18 cellular contexts compared by ENCODE assay signal in genomic region chr17:80247561-80247960, GRCh38. TPM values are rescaled to one million over a fixed set of nuclear protein-coding genes. Genes with fewer than 3 reads are reported as not detected.
A peak's percentile ranks its signal among the peaks of the same experiment; 100 is the strongest.
DNase-seq lines count a peak whose midpoint lies in the region; ATAC-seq, FAIRE-seq and TF ChIP-seq lines count a peak whose summit lies in the region.
"Had no signal": no experiment of that assay in that cellular context is flagged by ENCODE, and none has a peak within 500 bp of the region (broad histone marks: within the 10 kb centered on the region; RNA-seq: fewer than 3 reads in every experiment).

No MANE protein-coding gene starts in this region.

- H3K27ac Mint-ChIP-seq in CD14-positive monocyte, result no peak overlapping the region

- H2AFZ ChIP-seq in SK-N-SH (ENCODE audit: low read depth) (no peak overlapping the region), H1 (ENCODE audit: low read length) (no peak overlapping the region)

- DNase-seq in SK-N-SH (peak; percentile 20), CD14-positive monocyte (ENCODE audit: low spot score) (peak; percentile 15), H1 (ENCODE audit: low read depth in 1 of 2, low spot score in 2 of 2) (no peak), spleen (peak; percentile 67), NCI-H2196 treated with DMSO at 0.1 percent for 48 hours (lab: John Stamatoyannopoulos, UW; ENCODE audit: unreplicated experiment) (no peak)
- DNase-seq in activated CD4-positive, alpha-beta T cell treated with anti-CD3 and anti-CD28 coated beads, Interleukin-2, amount 50 U/mL, for 4 hours, result no peak
- DNase-seq: AML-193; CD4-positive, alpha-beta memory T cell; DMS79 treated with DMSO at 0.1 percent for 48 hours; GF-D8; HCEC 1CT; IMR-90 had no signal

- H3K4ac ChIP-seq in H1 (replicated peaks; ENCODE audit: insufficient read length, low read depth, low read length), result no peak overlapping the region

- no peaks in the 10 kb centered on the region for H3K79me1 ChIP-seq in H1 (ENCODE audit: low read depth, low read length)

- H3K36me3 ChIP-seq in SK-N-SH (replicated peaks in 1 of 2; ENCODE audit: control insufficient read depth in 1 of 2, insufficient read depth in 2 of 2, low read length in 1 of 2) (peaks cover 5 to 12% of the 10 kb centered on the region in 2 experiments), H1 (ENCODE audit: control insufficient read depth in 2 of 4, insufficient read depth in 4 of 4, low read length in 3 of 4) (peaks cover 0 to 8% (median 3%) of the 10 kb centered on the region in 4 experiments; a peak in 3 of 8 replicates), spleen (peaks cover 2 to 89% (median 23%) of the 10 kb centered on the region in 6 donors)

- no peak overlapping the region for H3K9ac ChIP-seq in SK-N-SH
- no peak overlapping the region for H3K9ac ChIP-seq in H1 (replicated peaks in 1 of 4; ENCODE audit: extremely low read depth in 1 of 4, low read depth in 3 of 4, low read length in 3 of 4)

- no peaks in the 10 kb centered on the region for H3K4me1 ChIP-seq in SK-N-SH (ENCODE audit: control insufficient read depth in 1 of 2, insufficient read depth in 2 of 2, low read depth in 1 of 2, low read length in 1 of 2)
- H3K4me1 ChIP-seq in H1 (replicated peaks in 1 of 4; ENCODE audit: control insufficient read depth in 3 of 4, insufficient read depth in 4 of 4, low read length in 3 of 4), result 0 out of 7 replicates have a peak, but pooled peaks cover 0 to 1% (median 0%) of the 10 kb centered on the region in 4 experiments
- peaks cover 0 to 2% (median under 1%) of the 10 kb centered on the region in 6 donors for H3K4me1 ChIP-seq in spleen

- H2BK20ac ChIP-seq in H1 (ENCODE audit: low read length), result no peak overlapping the region

- H3K79me2 ChIP-seq in SK-N-SH (ENCODE audit: insufficient read depth), result no peaks in the 10 kb centered on the region
- no peaks in the 10 kb centered on the region for H3K79me2 ChIP-seq in H1 (ENCODE audit: control insufficient read depth in 1 of 2, insufficient read depth in 2 of 2, low read length in 2 of 2)

- no peak overlapping the region for H3K14ac ChIP-seq in H1 (ENCODE audit: insufficient read length)

- H2BK5ac ChIP-seq in H1 (ENCODE audit: low read depth, low read length), result peak overlapping the region; percentile 60; the same call in 1 of the 2 replicates

- H3K27me3 ChIP-seq in SK-N-SH (ENCODE audit: insufficient read depth), result no peaks in the 10 kb centered on the region
- no peaks in the 10 kb centered on the region for H3K27me3 ChIP-seq in H1 (replicated peaks in 1 of 4; ENCODE audit: control insufficient read depth in 3 of 4, extremely low read depth in 1 of 4, insufficient read depth in 3 of 4, low read length in 3 of 4)
- H3K27me3 ChIP-seq in spleen (replicated peaks in 1 of 7), result no peaks in the 10 kb centered on the region

- no peak overlapping the region for H4K5ac ChIP-seq in H1 (ENCODE audit: insufficient read length, low read depth, low read length)

- no peak overlapping the region for H3K4me3 ChIP-seq in SK-N-SH (ENCODE audit: low read depth in 2 of 2, low read length in 1 of 2)
- no peak overlapping the region for H3K4me3 ChIP-seq in H1 (ENCODE audit: extremely low read depth in 1 of 4, insufficient read depth in 2 of 4, low read depth in 3 of 4, low read length in 4 of 4)
- H3K4me3 ChIP-seq in spleen, result no peak overlapping the region
- H3K4me3 ChIP-seq: A549, K562 had no signal

- no peak overlapping the region for H2BK120ac ChIP-seq in H1 (replicated peaks; ENCODE audit: low read depth, low read length)

- H3K4me2 ChIP-seq in SK-N-SH, result no peak overlapping the region
- H3K4me2 ChIP-seq in H1 (ENCODE audit: insufficient read depth in 1 of 2, low read depth in 2 of 2, low read length in 2 of 2), result no peak overlapping the region
- H3K4me2 ChIP-seq: A549 had no signal

- ATAC-seq in SK-N-SH treated with all-trans-retinoic acid at 6 μM for 48 hours, result no peak
- ATAC-seq: A549, K562 had no signal

- no peak for FAIRE-seq in H1 (lab: Jason Lieb, UNC)
- FAIRE-seq: A549, K562 had no signal

- H3K23ac ChIP-seq in H1 (ENCODE audit: insufficient read length), result no peak overlapping the region

- no peaks in the 10 kb centered on the region for H3K9me2 ChIP-seq in SK-N-SH

- intact Hi-C loops in CD14-positive monocyte (cut with micrococcal nuclease) (no loop called here), spleen (cut with DNase I; ENCODE audit: low total_unique reads) (no loop called here)

- no peak overlapping the region for H2BK12ac ChIP-seq in H1 (ENCODE audit: low read depth, low read length)

- H3K4me1 Mint-ChIP-seq in CD14-positive monocyte, result no peaks in the 10 kb centered on the region

- H4K20me1 ChIP-seq in SK-N-SH (ENCODE audit: insufficient read depth) (no peaks in the 10 kb centered on the region), H1 (replicated peaks in 1 of 2; ENCODE audit: control insufficient read depth in 1 of 2, insufficient read depth in 2 of 2, low read length in 2 of 2) (peaks cover 0 to 1% of the 10 kb centered on the region in 2 experiments)

- no peak overlapping the region for H3K4me3 Mint-ChIP-seq in CD14-positive monocyte
- H3K4me3 Mint-ChIP-seq: CD4-positive, alpha-beta memory T cell had no signal

- H3K23me2 ChIP-seq in H1 (ENCODE audit: low read depth, low read length), result no peaks in the 10 kb centered on the region

- WGBS in SK-N-SH (ENCODE audit: low lambda C conversion rate), result 97% methylated on average over 17 of the region's 17 CpGs
- 95% methylated on average over 16 of the region's 17 CpGs; no CpG with 5 or more reads in 1 of the 2 experiments for WGBS in H1 (ENCODE audit: extremely low coverage in 1 of 2, insufficient coverage in 1 of 2, insufficient read length in 1 of 2, insufficient replicate concordance in 2 of 2, low coverage in 1 of 2, low lambda C conversion rate in 2 of 2, missing lambda C conversion rate in 1 of 2), 2 experiments
- 95 to 98% (median 96%) methylated on average over 10 to 17 of the region's 17 CpGs for WGBS in spleen, 5 donors

- H2AK5ac ChIP-seq in H1 (ENCODE audit: low read depth, low read length), result no peak overlapping the region

- H3K27me3 Mint-ChIP-seq in CD14-positive monocyte (ENCODE audit: low read depth in 3 of 3), result peaks cover 0 to 13% (median 8%) of the 10 kb centered on the region in 3 donors
- H3K27me3 Mint-ChIP-seq: CD4-positive, alpha-beta memory T cell had no signal

- H3K27ac ChIP-seq in SK-N-SH (ENCODE audit: low read depth in 2 of 2, low read length in 1 of 2) (no peak overlapping the region), H1 (ENCODE audit: low read depth, low read length) (no peak overlapping the region), spleen (no peak overlapping the region)
- H3K27ac ChIP-seq: 22Rv1, C4-2B, HL-60 had no signal

- no peak overlapping the region for H2BK15ac ChIP-seq in H1 (ENCODE audit: low read length)

- TF ChIP-seq EP300 in SK-N-SH (IDR thresholded peaks at IDR 0.05; ENCODE audit: borderline replicate concordance in 1 of 2, low read depth in 1 of 2, low read length in 1 of 2) (no peak), H1 (IDR thresholded peaks at IDR 0.05; ENCODE audit: borderline replicate concordance in 1 of 2, low read depth in 2 of 2, low read length in 2 of 2) (no peak)

- H3K56ac ChIP-seq in H1 (replicated peaks; ENCODE audit: insufficient read length, low read depth, low read length), result no peak overlapping the region

- peaks cover 0 to 2% (median 0%) of the 10 kb centered on the region in 7 donors for H3K9me3 Mint-ChIP-seq in CD14-positive monocyte
- H3K9me3 Mint-ChIP-seq: CD4-positive, alpha-beta memory T cell had no signal

- H3F3A ChIP-seq in SK-N-SH (replicated peaks; ENCODE audit: insufficient read depth), result peaks cover 3% of the 10 kb centered on the region

- no peak for TF ChIP-seq POLR2A in H1 (IDR thresholded peaks at IDR 0.05; ENCODE audit: control extremely low read depth in 1 of 2, low read depth in 2 of 2, low read length in 2 of 2)
- no peak for TF ChIP-seq POLR2A in spleen (IDR thresholded peaks at IDR 0.05)

- H4K91ac ChIP-seq in H1 (replicated peaks; ENCODE audit: insufficient read length, low read length), result no peak overlapping the region

- CTCF ChIA-PET in SK-N-SH (lab: Yijun Ruan, JAX), result interaction anchor here (1.5 kb wide), 1 partner anchor 165 kb away, joined by 4 read pairs; no protein-coding TSS in a partner anchor
- CTCF ChIA-PET in H1 (lab: Charles Lee; ENCODE audit: partially characterized antibody), result interaction anchor here (0.6 to 2.4 kb wide), 2 partner anchors 21 to 219 kb away, joined by 3 to 10 read pairs; no protein-coding TSS in a partner anchor

- H4K8ac ChIP-seq in H1 (ENCODE audit: extremely low read depth, insufficient read depth, low read length), result no peak overlapping the region; the same call in 1 of the 2 replicates

- H3K9me3 ChIP-seq in SK-N-SH (no peaks in the 10 kb centered on the region), H1 (ENCODE audit: insufficient read depth in 2 of 2, low read depth in 1 of 2, low read length in 1 of 2) (no peaks in the 10 kb centered on the region; a peak in 1 of 4 replicates), spleen (no peaks in the 10 kb centered on the region)
- H3K9me3 ChIP-seq: A549 had no signal

- no peak for TF ChIP-seq CTCF in SK-N-SH (IDR thresholded peaks at IDR 0.05)
- TF ChIP-seq CTCF in CD14-positive monocyte (IDR thresholded peaks at IDR 0.05), result no peak
- no peak for TF ChIP-seq CTCF in H1 (IDR thresholded peaks at IDR 0.05; ENCODE audit: control extremely low read depth in 1 of 3, insufficient read depth in 1 of 3, low read depth in 1 of 3, low read length in 3 of 3)
- no peak for TF ChIP-seq CTCF in spleen (IDR thresholded peaks at IDR 0.05 in 8 of 11, conservative IDR thresholded peaks at IDR 0.05 in 3 of 11)

- POLR2A ChIA-PET in SK-N-SH (lab: Yijun Ruan, JAX), result no interaction called here
- POLR2A ChIA-PET in H1 (lab: Charles Lee; ENCODE audit: partially characterized antibody), result no interaction called here

- H3K36me3 Mint-ChIP-seq in CD14-positive monocyte, result peaks cover 0 to 11% of the 10 kb centered on the region in 2 donors

- TF ChIP-seq RAD21 in SK-N-SH (IDR thresholded peaks at IDR 0.05; ENCODE audit: low read length) (no peak), H1 (IDR thresholded peaks at IDR 0.05 in 1 of 2, conservative IDR thresholded peaks at IDR 0.05 in 1 of 2; ENCODE audit: low read depth in 2 of 2, low read length in 2 of 2) (no peak)

- no peak overlapping the region for H3K18ac ChIP-seq in H1 (ENCODE audit: extremely low read depth, low read length)

RNA-seq across cellular contexts. Expression of gene RNF213, which starts 13.1 kb away (rescaled TPM):
- polyA plus RNA-seq in SK-N-SH (2012; rRNA removed) (53.5 and 57.5 TPM in 2 replicates), CD14-positive monocyte (10 to 100 TPM; 10.3 to 18.1 TPM), H1 (2011; rRNA removed) (30.4 and 33.8 TPM in 2 replicates), spleen (10 to 100 TPM; 36.7 to 78.7 (median 57.0) TPM)
- 28.1 and 37.8 TPM in 2 replicates for polyA plus RNA-seq in SK-N-SH (2012; cell fraction: cytosol; rRNA removed)
- polyA plus RNA-seq in SK-N-SH (2012; cell fraction: nucleus; rRNA removed), result 265 and 299 TPM in 2 replicates
- 62.1 and 62.8 TPM in 2 replicates for total RNA-seq in H1 (2021; fragmentation: NEBNext Ultra II Directional; extraction: Animal tissue kit (Norgen Biotek cat#: 25700))
- 29.3 TPM for polyA plus RNA-seq in H1 (2011; cell fraction: cytosol; rRNA removed)
- 278 TPM for polyA plus RNA-seq in H1 (2011; cell fraction: nucleus; rRNA removed)
- polyA plus RNA-seq in H1 (2012, experiment 1 of 2), result 41.4 to 55.4 TPM (median 46.9 TPM) in 4 replicates
- 4.1 TPM for polyA plus RNA-seq in H1 (2012, experiment 2 of 2)
- polyA plus RNA-seq in H1 (2013, experiment 1 of 2), result 26.5 TPM
- polyA plus RNA-seq in H1 (2013, experiment 2 of 2), result 21.3 TPM
- 118 and 169 TPM in 2 replicates for polyA minus RNA-seq in H1 (2011; rRNA and poly(A)+ RNA removed)
- 76.0 TPM for polyA minus RNA-seq in H1 (2011; cell fraction: cytosol; rRNA and poly(A)+ RNA removed)
- polyA minus RNA-seq in H1 (2011; cell fraction: nucleus; rRNA and poly(A)+ RNA removed), result 166 TPM
- 100 to 1,000 TPM; 303 to 481 (median 353) TPM for total RNA-seq in spleen

RNA-seq across cellular contexts. Expression of gene SLC26A11, which starts 27.3 kb away (rescaled TPM):
- polyA plus RNA-seq in SK-N-SH (2012; rRNA removed) (32.7 and 35.9 TPM in 2 replicates), CD14-positive monocyte (1 to 10 TPM; 1.8 to 2.6 TPM), H1 (2011; rRNA removed) (25.9 and 36.4 TPM in 2 replicates), spleen (10 to 100 TPM in 1 of 3 donors, 1 to 10 TPM in 2; 6.8 to 22.4 (median 8.2) TPM)
- 11.6 and 17.7 TPM in 2 replicates for polyA plus RNA-seq in SK-N-SH (2012; cell fraction: cytosol; rRNA removed)
- 102 and 109 TPM in 2 replicates for polyA plus RNA-seq in SK-N-SH (2012; cell fraction: nucleus; rRNA removed)
- 15.5 and 18.2 TPM in 2 replicates for total RNA-seq in H1 (2021; fragmentation: NEBNext Ultra II Directional; extraction: Animal tissue kit (Norgen Biotek cat#: 25700))
- polyA plus RNA-seq in H1 (2011; cell fraction: cytosol; rRNA removed), result 17.5 TPM
- polyA plus RNA-seq in H1 (2011; cell fraction: nucleus; rRNA removed), result 102 TPM
- polyA plus RNA-seq in H1 (2012, experiment 1 of 2), result 15.1 to 18.1 TPM (median 17.1 TPM) in 4 replicates
- 14.0 TPM for polyA plus RNA-seq in H1 (2012, experiment 2 of 2)
- polyA plus RNA-seq in H1 (2013, experiment 1 of 2), result 17.1 TPM
- polyA plus RNA-seq in H1 (2013, experiment 2 of 2), result 15.3 TPM
- 11.4 and 14.1 TPM in 2 replicates for polyA minus RNA-seq in H1 (2011; rRNA and poly(A)+ RNA removed)
- polyA minus RNA-seq in H1 (2011; cell fraction: cytosol; rRNA and poly(A)+ RNA removed), result 6.9 TPM
- polyA minus RNA-seq in H1 (2011; cell fraction: nucleus; rRNA and poly(A)+ RNA removed), result 34.6 TPM
- 10 to 100 TPM; 22.8 to 39.7 (median 33.9) TPM for total RNA-seq in spleen

RNA-seq across cellular contexts. Expression of gene SGSH, which starts 27.4 kb away (rescaled TPM):
- polyA plus RNA-seq in SK-N-SH (2012; rRNA removed) (96.5 and 161 TPM in 2 replicates), CD14-positive monocyte (10 to 100 TPM; 21.1 to 31.3 TPM), H1 (2011; rRNA removed) (18.0 and 39.2 TPM in 2 replicates), spleen (10 to 100 TPM; 23.6 to 63.4 (median 51.9) TPM)
- 86.9 and 93.2 TPM in 2 replicates for polyA plus RNA-seq in SK-N-SH (2012; cell fraction: cytosol; rRNA removed)
- 459 and 571 TPM in 2 replicates for polyA plus RNA-seq in SK-N-SH (2012; cell fraction: nucleus; rRNA removed)
- 15.6 and 19.6 TPM in 2 replicates for total RNA-seq in H1 (2021; fragmentation: NEBNext Ultra II Directional; extraction: Animal tissue kit (Norgen Biotek cat#: 25700))
- polyA plus RNA-seq in H1 (2011; cell fraction: cytosol; rRNA removed), result 15.0 TPM
- polyA plus RNA-seq in H1 (2011; cell fraction: nucleus; rRNA removed), result 67.1 TPM
- 12.4 to 20.3 TPM (median 15.5 TPM) in 4 replicates for polyA plus RNA-seq in H1 (2012, experiment 1 of 2)
- polyA plus RNA-seq in H1 (2012, experiment 2 of 2), result 9.4 TPM
- polyA plus RNA-seq in H1 (2013, experiment 1 of 2), result 15.4 TPM
- 14.5 TPM for polyA plus RNA-seq in H1 (2013, experiment 2 of 2)
- polyA minus RNA-seq in H1 (2011; rRNA and poly(A)+ RNA removed), result 7.3 and 12.8 TPM in 2 replicates
- polyA minus RNA-seq in H1 (2011; cell fraction: cytosol; rRNA and poly(A)+ RNA removed), result 10.8 TPM
- 22.3 TPM for polyA minus RNA-seq in H1 (2011; cell fraction: nucleus; rRNA and poly(A)+ RNA removed)
- 100 to 1,000 TPM in 3 of 7 donors, 10 to 100 TPM in 4; 85.9 to 137 (median 95.1) TPM for total RNA-seq in spleen

Comparison
In these comparisons a context has a peak if more than half of its experiments do, and no peak if none do; other contexts are left out.
1. DNase-seq: peak in SK-N-SH (single experiment), CD14-positive monocyte (single experiment) and spleen (single experiment); none in H1 (0 of 2), activated CD4-positive, alpha-beta T cell treated with anti-CD3 and anti-CD28 coated beads, Interleukin-2, amount 50 U/mL, for 4 hours (0 of 2) and NCI-H2196 treated with DMSO at 0.1 percent for 48 hours (single experiment).